ENCODE assay signal across 21 cellular contexts in the genomic region with DNA sequence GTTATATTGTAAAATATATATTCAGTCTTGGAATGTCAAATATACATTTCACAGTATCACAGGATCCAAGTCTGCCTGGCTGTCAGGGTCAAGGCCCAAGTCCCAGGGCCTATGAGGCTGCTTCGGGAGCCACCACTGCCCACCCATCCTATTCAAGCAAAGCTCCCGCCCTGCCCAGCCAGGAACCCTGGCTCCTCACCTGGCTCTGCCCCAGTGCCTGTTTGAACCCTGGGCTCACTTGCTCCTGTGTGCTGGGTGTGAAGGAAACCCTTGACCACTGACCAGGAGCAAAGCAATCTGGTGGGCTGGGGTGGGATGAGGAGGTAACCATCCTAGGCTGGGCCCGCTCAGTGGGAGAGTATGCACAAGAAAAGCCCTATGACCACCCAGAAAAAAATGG.
"Had no signal": no experiment of that assay in that cellular context is flagged by ENCODE, and none has a peak within 500 bp of the region (broad histone marks: within the 10 kb centered on the region; RNA-seq: fewer than 3 reads in every experiment).

No MANE protein-coding gene starts in this region.

- H3K4me3 ChIP-seq: dorsolateral prefrontal cortex, gastrocnemius medialis, lung, mucosa of descending colon, prostate gland, sigmoid colon, thoracic aorta, tibial nerve, upper lobe of left lung had no signal

- ATAC-seq: gastrocnemius medialis; left lobe of liver; natural killer cell treated with Interleukin-12 subunit alpha and Interleukin-12 subunit beta and Interleukin-15 and Interleukin-18, amount 100 ng/mL, for 72 hours; right cardiac atrium; stimulated activated naive B cell treated with anti-CD40 and anti-IgM and Interleukin-4, amounts not matched to agents 10 μg/mL and 1 μg/mL and 100 μg/mL, for 72 hours had no signal

- H3K27me3 ChIP-seq: dorsolateral prefrontal cortex, gastrocnemius medialis, sigmoid colon, tibial nerve, upper lobe of left lung had no signal

- H3K9me3 ChIP-seq: gastrocnemius medialis, mucosa of descending colon, prostate gland, sigmoid colon, thoracic aorta, tibial nerve, upper lobe of left lung had no signal

- H3K4me1 ChIP-seq: gastrocnemius medialis, prostate gland, sigmoid colon, tibial nerve, upper lobe of left lung had no signal

- FAIRE-seq: colon, keratinocyte, urothelium cell line had no signal

- DNase-seq: dorsolateral prefrontal cortex; effector CD4-positive, alpha-beta T cell; gastrocnemius medialis; head of caudate nucleus; mucosa of descending colon; naive B cell; right cardiac atrium; sigmoid colon; stimulated activated CD4-positive, alpha-beta T cell treated with anti-CD3 and anti-CD28 coated beads, Interleukin-15, amount 100 ng/mL, for 24 hours; stimulated activated CD4-positive, alpha-beta T cell treated with anti-CD3 and anti-CD28 coated beads, Interleukin-2, amount 100 ng/mL, for 48 hours; stimulated activated naive B cell treated with anti-CD40 and anti-IgM and Interleukin-4, amounts not matched to agents 10 μg/mL and 1 μg/mL and 100 μg/mL, for 72 hours; upper lobe of left lung had no signal

- H3K36me3 ChIP-seq: gastrocnemius medialis, prostate gland, sigmoid colon, thoracic aorta, tibial nerve, upper lobe of left lung had no signal

- H3K27ac ChIP-seq: dorsolateral prefrontal cortex, gastrocnemius medialis, prostate gland, sigmoid colon, thoracic aorta, tibial nerve, upper lobe of left lung had no signal
